In the genomic region with DNA sequence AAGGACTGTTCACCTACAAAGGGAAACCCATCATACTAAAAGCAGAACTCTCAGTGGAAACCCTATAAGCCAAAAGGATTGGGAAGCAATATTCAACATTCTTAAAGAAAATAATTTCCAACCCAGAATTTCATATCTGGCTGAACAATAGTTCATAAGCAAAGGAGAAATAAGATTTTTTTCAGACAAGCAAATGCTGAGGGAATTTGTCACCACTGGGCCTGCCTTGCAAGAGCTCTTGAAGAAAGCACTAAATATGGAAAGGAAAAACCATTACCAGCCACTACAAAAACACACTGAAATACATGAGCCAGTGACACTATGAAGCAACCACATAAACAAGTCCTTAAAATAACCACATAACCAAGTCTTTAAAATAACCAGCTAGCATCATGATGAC, we compare ENCODE assay signal across 8 cellular contexts.
"Had no signal": no experiment of that assay in that cellular context is flagged by ENCODE, and none has a peak within 500 bp of the region (broad histone marks: within the 10 kb centered on the region; RNA-seq: fewer than 3 reads in every experiment).

No MANE protein-coding gene starts in this region.

- DNase-seq: GM23248, GOT3, HFFc6, IMR-90, KG1 had no signal

- H3K9me3 ChIP-seq: HAP-1 had no signal

- H2AFZ ChIP-seq: GM23248 had no signal

- H3K27ac ChIP-seq: GM23248 had no signal

- H3K9ac ChIP-seq: GM23248 had no signal

- H3K36me3 ChIP-seq: HAP-1 had no signal

- H3K4me1 ChIP-seq: HAP-1 had no signal

- ATAC-seq: K562 had no signal

- FAIRE-seq: HTR-8/SVneo, K562 had no signal

- H3K4me3 ChIP-seq: GM23248, HAP-1, K562 had no signal
